Comparison of ENCODE assay signal across 37 cellular contexts in genomic region chr20:3701061-3701998, GRCh38. TPM values are rescaled to one million over a fixed set of nuclear protein-coding genes. Genes with fewer than 3 reads are reported as not detected.
"Had no signal": no experiment of that assay in that cellular context is flagged by ENCODE, and none has a peak within 500 bp of the region (broad histone marks: within the 10 kb centered on the region; RNA-seq: fewer than 3 reads in every experiment).

No MANE protein-coding gene starts in this region.

- H3K4me3 Mint-ChIP-seq: activated CD4-positive, alpha-beta T cell treated with anti-CD3 and anti-CD28 coated beads for 36 hours; activated CD4-positive, alpha-beta T cell treated with anti-CD3 and anti-CD28 coated beads, Interleukin-2, amount 10 ng/mL, durations not matched to agents 7 days and 5 days; activated CD8-positive, alpha-beta T cell treated with anti-CD3 and anti-CD28 coated beads, Interleukin-2, amount 10 ng/mL, durations not matched to agents 7 days and 5 days; activated naive CD4-positive, alpha-beta T cell treated with anti-CD3 and anti-CD28 coated beads for 36 hours; activated T-cell treated with anti-CD3 and anti-CD28 coated beads, Interleukin-2, amount 50 U/mL, for 24 hours; brain had no signal

- DNase-seq: activated CD4-positive, alpha-beta T cell treated with anti-CD3 and anti-CD28 coated beads for 36 hours; activated CD4-positive, alpha-beta T cell treated with anti-CD3 and anti-CD28 coated beads, Interleukin-2, amount 10 ng/mL, durations not matched to agents 7 days and 5 days; activated CD4-positive, alpha-beta T cell treated with anti-CD3 and anti-CD28 coated beads, Interleukin-2, amount 50 U/mL, for 48 hours; activated CD8-positive, alpha-beta T cell treated with anti-CD3 and anti-CD28 coated beads, Interleukin-2, amount 10 ng/mL, durations not matched to agents 7 days and 5 days; activated gamma-delta T cell; activated naive CD4-positive, alpha-beta T cell treated with anti-CD3 and anti-CD28 coated beads for 36 hours; activated T-cell treated with anti-CD3 and anti-CD28 coated beads, Interleukin-2, amount 50 U/mL, for 24 hours; adrenal gland; central memory CD4-positive, alpha-beta T cell; Kasumi-1; MG63; NCI-H1048; NCI-H1105 treated with DMSO at 0.1 percent for 48 hours; NCI-H1436 treated with DMSO at 0.1 percent for 48 hours; NCI-H1694 treated with DMSO at 0.1 percent for 48 hours; NCI-H2029 treated with DMSO at 0.1 percent for 48 hours; NCI-H2107; NCI-H2171; NCI-H510A; NCI-H526; NCI-H748 treated with DMSO at 0.1 percent for 48 hours; NK-92 treated with Interleukin-12 subunit alpha and Interleukin-12 subunit beta, amount 100 ng/mL, for 24 hours; PC-3; Peyer's patch; SIG-M5; T1000 had no signal

- H3K27me3 ChIP-seq: adrenal gland, MG63, Peyer's patch had no signal

- H3K27ac ChIP-seq: adrenal gland, Peyer's patch, RWPE1 had no signal

- H3K4me1 ChIP-seq: adrenal gland, Peyer's patch had no signal

- ATAC-seq: activated CD4-positive, alpha-beta T cell treated with anti-CD3 and anti-CD28 coated beads for 36 hours; activated CD4-positive, CD25-positive, alpha-beta regulatory T cell treated with anti-CD3 and anti-CD28 coated beads, Interleukin-2, amount 50 U/mL, for 24 hours; activated CD8-positive, alpha-beta T cell treated with anti-CD3 and anti-CD28 coated beads, Interleukin-2, amount 10 ng/mL, durations not matched to agents 7 days and 5 days; activated naive CD4-positive, alpha-beta T cell treated with anti-CD3 and anti-CD28 coated beads, Interleukin-2, amount 50 U/mL, for 72 hours; PC-3; Right ventricle myocardium inferior had no signal

- H3K27me3 Mint-ChIP-seq: activated CD4-positive, alpha-beta T cell treated with anti-CD3 and anti-CD28 coated beads, Interleukin-2, amount 10 ng/mL, durations not matched to agents 7 days and 5 days; activated T-cell treated with anti-CD3 and anti-CD28 coated beads, Interleukin-2, amount 50 U/mL, for 24 hours had no signal

- H3K4me3 ChIP-seq: adrenal gland, MG63, Peyer's patch had no signal

- H3K9me3 ChIP-seq: adrenal gland, MG63 had no signal

- H3K36me3 Mint-ChIP-seq: activated naive CD4-positive, alpha-beta T cell treated with anti-CD3 and anti-CD28 coated beads, Interleukin-2, amount 50 U/mL, for 72 hours; brain had no signal

- H3K4me1 Mint-ChIP-seq: activated CD4-positive, alpha-beta T cell treated with anti-CD3 and anti-CD28 coated beads for 36 hours; activated CD4-positive, alpha-beta T cell treated with anti-CD3 and anti-CD28 coated beads, Interleukin-2, amount 10 ng/mL, durations not matched to agents 7 days and 5 days had no signal

- H3K27ac Mint-ChIP-seq: activated CD4-positive, alpha-beta T cell treated with anti-CD3 and anti-CD28 coated beads for 36 hours; activated CD4-positive, alpha-beta T cell treated with anti-CD3 and anti-CD28 coated beads, Interleukin-2, amount 10 ng/mL, durations not matched to agents 7 days and 5 days; activated CD8-positive, alpha-beta T cell treated with anti-CD3 and anti-CD28 coated beads, Interleukin-2, amount 10 ng/mL, durations not matched to agents 7 days and 5 days; activated naive CD4-positive, alpha-beta T cell treated with anti-CD3 and anti-CD28 coated beads for 36 hours; activated T-cell treated with anti-CD3 and anti-CD28 coated beads, Interleukin-2, amount 50 U/mL, for 24 hours; activated T-helper 2 cell treated with anti-CD3 and anti-CD28 coated beads, Interferon-gamma antibody, Interleukin-2, Interleukin-4, amounts not matched to agents 10 μg/mL and 5 μg/mL and 100 μg/mL, durations not matched to agents 14 hours and 24 hours and 36 hours; brain had no signal

- FAIRE-seq: TTC549 had no signal

- H3K9me3 Mint-ChIP-seq: activated naive CD4-positive, alpha-beta T cell treated with anti-CD3 and anti-CD28 coated beads for 36 hours; activated naive CD4-positive, alpha-beta T cell treated with anti-CD3 and anti-CD28 coated beads, Interleukin-2, amount 50 U/mL, for 72 hours; activated T-cell treated with anti-CD3 and anti-CD28 coated beads, Interleukin-2, amount 50 U/mL, for 24 hours; activated T-helper 2 cell treated with anti-CD3 and anti-CD28 coated beads, Interferon-gamma antibody, Interleukin-2, Interleukin-4, amounts not matched to agents 10 μg/mL and 5 μg/mL and 100 μg/mL, durations not matched to agents 14 hours and 24 hours and 36 hours; brain had no signal

- H3K36me3 ChIP-seq: adrenal gland, MG63, Peyer's patch had no signal

RNA-seq across cellular contexts. Expression of gene SIGLEC1, which starts 11.1 kb away (rescaled TPM):
- total RNA-seq: activated CD4-positive, alpha-beta T cell treated with anti-CD3 and anti-CD28 coated beads for 36 hours; activated CD4-positive, alpha-beta T cell treated with anti-CD3 and anti-CD28 coated beads, Interleukin-2, amount 10 ng/mL, durations not matched to agents 7 days and 5 days; activated CD8-positive, alpha-beta T cell treated with anti-CD3 and anti-CD28 coated beads, Interleukin-2, amount 10 ng/mL, durations not matched to agents 7 days and 5 days; activated T-helper 2 cell treated with anti-CD3 and anti-CD28 coated beads, Interferon-gamma antibody, Interleukin-2, Interleukin-4, amounts not matched to agents 10 μg/mL and 5 μg/mL and 100 μg/mL, durations not matched to agents 14 hours and 24 hours and 36 hours; PC-3; SK-MEL-5; T-helper 1 cell treated with Interleukin-12 subunit alpha and Interleukin-12 subunit beta and Interleukin-4 antibody, amounts not matched to agents 30 ng/mL and 1 ng/mL, for 36 hours; T-helper 2 cell treated with Interferon-gamma antibody and Interleukin-4, amounts not matched to agents 100 ng/mL and 5 ng/mL, for 36 hours had no signal

RNA-seq across cellular contexts. Expression of gene ADAM33, which starts 19.5 kb away (rescaled TPM):
- total RNA-seq: activated CD4-positive, alpha-beta T cell treated with anti-CD3 and anti-CD28 coated beads for 36 hours; activated CD4-positive, alpha-beta T cell treated with anti-CD3 and anti-CD28 coated beads, Interleukin-2, amount 10 ng/mL, durations not matched to agents 7 days and 5 days; activated CD8-positive, alpha-beta T cell treated with anti-CD3 and anti-CD28 coated beads, Interleukin-2, amount 10 ng/mL, durations not matched to agents 7 days and 5 days; activated naive CD4-positive, alpha-beta T cell treated with anti-CD3 and anti-CD28 coated beads for 36 hours; activated naive CD4-positive, alpha-beta T cell treated with anti-CD3 and anti-CD28 coated beads, Interleukin-2, amount 50 U/mL, for 72 hours; activated T-helper 2 cell treated with anti-CD3 and anti-CD28 coated beads, Interferon-gamma antibody, Interleukin-2, Interleukin-4, amounts not matched to agents 10 μg/mL and 5 μg/mL and 100 μg/mL, durations not matched to agents 14 hours and 24 hours and 36 hours; SK-MEL-5; T-helper 1 cell treated with Interleukin-12 subunit alpha and Interleukin-12 subunit beta and Interleukin-4 antibody, amounts not matched to agents 30 ng/mL and 1 ng/mL, for 36 hours; T-helper 2 cell treated with Interferon-gamma antibody and Interleukin-4, amounts not matched to agents 100 ng/mL and 5 ng/mL, for 36 hours had no signal

RNA-seq across cellular contexts. Expression of gene HSPA12B, which starts 31.2 kb away (rescaled TPM):
- total RNA-seq: activated CD4-positive, alpha-beta T cell treated with anti-CD3 and anti-CD28 coated beads for 36 hours; activated CD4-positive, alpha-beta T cell treated with anti-CD3 and anti-CD28 coated beads, Interleukin-2, amount 10 ng/mL, durations not matched to agents 7 days and 5 days; activated CD8-positive, alpha-beta T cell treated with anti-CD3 and anti-CD28 coated beads, Interleukin-2, amount 10 ng/mL, durations not matched to agents 7 days and 5 days; activated naive CD4-positive, alpha-beta T cell treated with anti-CD3 and anti-CD28 coated beads for 36 hours; activated naive CD4-positive, alpha-beta T cell treated with anti-CD3 and anti-CD28 coated beads, Interleukin-2, amount 50 U/mL, for 72 hours; PC-3; T-helper 1 cell treated with Interleukin-12 subunit alpha and Interleukin-12 subunit beta and Interleukin-4 antibody, amounts not matched to agents 30 ng/mL and 1 ng/mL, for 36 hours; T-helper 2 cell treated with Interferon-gamma antibody and Interleukin-4, amounts not matched to agents 100 ng/mL and 5 ng/mL, for 36 hours had no signal

RNA-seq across cellular contexts. Expression of gene GFRA4, which starts 38.1 kb away (rescaled TPM):
- total RNA-seq: activated CD4-positive, alpha-beta T cell treated with anti-CD3 and anti-CD28 coated beads for 36 hours; activated CD4-positive, alpha-beta T cell treated with anti-CD3 and anti-CD28 coated beads, Interleukin-2, amount 10 ng/mL, durations not matched to agents 7 days and 5 days; activated CD8-positive, alpha-beta T cell treated with anti-CD3 and anti-CD28 coated beads, Interleukin-2, amount 10 ng/mL, durations not matched to agents 7 days and 5 days; activated naive CD4-positive, alpha-beta T cell treated with anti-CD3 and anti-CD28 coated beads for 36 hours; activated naive CD4-positive, alpha-beta T cell treated with anti-CD3 and anti-CD28 coated beads, Interleukin-2, amount 50 U/mL, for 72 hours; activated T-helper 2 cell treated with anti-CD3 and anti-CD28 coated beads, Interferon-gamma antibody, Interleukin-2, Interleukin-4, amounts not matched to agents 10 μg/mL and 5 μg/mL and 100 μg/mL, durations not matched to agents 14 hours and 24 hours and 36 hours; adrenal gland; cerebellum; PC-3; Peyer's patch; Right ventricle myocardium inferior; SK-MEL-5; T-helper 1 cell treated with Interleukin-12 subunit alpha and Interleukin-12 subunit beta and Interleukin-4 antibody, amounts not matched to agents 30 ng/mL and 1 ng/mL, for 36 hours; T-helper 2 cell treated with Interferon-gamma antibody and Interleukin-4, amounts not matched to agents 100 ng/mL and 5 ng/mL, for 36 hours had no signal
- polyA plus RNA-seq: adrenal gland had no signal
